In the genomic region with DNA sequence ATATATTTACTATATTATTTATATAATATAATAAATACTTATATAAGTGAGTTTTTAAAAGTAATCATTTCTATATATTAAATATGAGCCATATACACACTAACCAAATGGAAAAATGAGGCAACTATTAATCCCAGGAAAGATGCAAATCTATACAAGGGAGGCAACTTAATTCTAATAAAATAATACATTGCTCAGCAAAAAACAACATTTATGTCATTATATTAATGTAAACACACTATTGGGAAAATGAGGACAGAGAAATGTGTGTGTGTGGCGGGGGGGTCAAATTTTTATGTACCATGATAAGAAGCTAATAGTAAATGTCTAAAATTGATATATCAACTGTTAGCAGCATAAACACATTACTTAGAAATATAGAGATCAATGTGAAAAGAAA, we compare ENCODE assay signal across 35 cellular contexts. TPM values are rescaled to one million over a fixed set of nuclear protein-coding genes. Genes with fewer than 3 reads are reported as not detected.
"Had no signal": no experiment of that assay in that cellular context is flagged by ENCODE, and none has a peak within 500 bp of the region (broad histone marks: within the 10 kb centered on the region; RNA-seq: fewer than 3 reads in every experiment).

No MANE protein-coding gene starts in this region.

- H3K9me3 Mint-ChIP-seq: central memory CD8-positive, alpha-beta T cell had no signal

- H3K4me3 ChIP-seq: ascending aorta, cardiac muscle cell, Peyer's patch had no signal

- H3K27ac ChIP-seq: cardiac muscle cell, KMS-11, Peyer's patch, RWPE1, VCaP had no signal

- DNase-seq: activated B cell treated with CpG ODN at 0.5 μM for 24 hours; activated CD4-positive, alpha-beta T cell treated with anti-CD3 and anti-CD28 coated beads for 4 hours; activated CD4-positive, CD25-positive, alpha-beta regulatory T cell treated with anti-CD3 and anti-CD28 coated beads, Interleukin-2, amount 50 U/mL, for 72 hours; activated CD8-positive, alpha-beta T cell treated with anti-CD3 and anti-CD28 coated beads for 36 hours; activated gamma-delta T cell; activated naive CD4-positive, alpha-beta T cell treated with Interleukin-2 at 50 U/mL for 16 hours; activated naive CD8-positive, alpha-beta T cell treated with anti-CD3 and anti-CD28 coated beads, Interleukin-2, amount 10 ng/mL, durations not matched to agents 7 days and 5 days; activated T-cell treated with anti-CD3 and anti-CD28 coated beads, Interleukin-2, amount 50 U/mL, for 1 hour; amygdala; MM.1S; MV-4-11; NCI-H1092; NCI-H1436 treated with DMSO at 0.1 percent for 48 hours; NCI-H187; NCI-H2029 treated with DMSO at 0.1 percent for 48 hours; NCI-H2107; NCI-H2171; NCI-H510A; NCI-H526; NCI-H748 treated with DMSO at 0.1 percent for 48 hours; NK-92 treated with Interleukin-12 subunit alpha and Interleukin-12 subunit beta, amount 100 ng/mL, for 24 hours; PC-3; Peyer's patch; SW 1271; T-helper 1 cell; T-helper 2 cell; T-helper 9 cell had no signal

- ATAC-seq: activated CD8-positive, alpha-beta T cell treated with anti-CD3 and anti-CD28 coated beads for 36 hours; PC-3; Right ventricle myocardium inferior had no signal

- H3K27ac Mint-ChIP-seq: activated B cell treated with CpG ODN at 0.5 μM for 24 hours; activated CD8-positive, alpha-beta T cell treated with anti-CD3 and anti-CD28 coated beads for 36 hours; activated naive CD4-positive, alpha-beta T cell treated with anti-CD3 and anti-CD28 coated beads, Interleukin-2, amount 50 U/mL, for 24 hours; activated naive CD8-positive, alpha-beta T cell treated with anti-CD3 and anti-CD28 coated beads, Interleukin-2, amount 10 ng/mL, durations not matched to agents 7 days and 5 days had no signal

- H3K4me3 Mint-ChIP-seq: activated B cell treated with CpG ODN at 0.5 μM for 24 hours; activated CD8-positive, alpha-beta T cell treated with anti-CD3 and anti-CD28 coated beads for 36 hours; activated naive CD4-positive, alpha-beta T cell treated with anti-CD3 and anti-CD28 coated beads, Interleukin-2, amount 50 U/mL, for 24 hours; activated naive CD8-positive, alpha-beta T cell treated with anti-CD3 and anti-CD28 coated beads, Interleukin-2, amount 10 ng/mL, durations not matched to agents 7 days and 5 days; central memory CD8-positive, alpha-beta T cell had no signal

- H3K9ac ChIP-seq: KMS-11 had no signal

- H3K4me1 Mint-ChIP-seq: activated B cell treated with CpG ODN at 0.5 μM for 24 hours; central memory CD8-positive, alpha-beta T cell had no signal

- H3K9me3 ChIP-seq: ascending aorta, Peyer's patch had no signal

- H3K4me1 ChIP-seq: Peyer's patch had no signal

- H3K27me3 Mint-ChIP-seq: activated B cell treated with CpG ODN at 0.5 μM for 24 hours; activated CD8-positive, alpha-beta T cell treated with anti-CD3 and anti-CD28 coated beads for 36 hours; activated naive CD4-positive, alpha-beta T cell treated with anti-CD3 and anti-CD28 coated beads, Interleukin-2, amount 50 U/mL, for 24 hours; activated naive CD8-positive, alpha-beta T cell treated with anti-CD3 and anti-CD28 coated beads, Interleukin-2, amount 10 ng/mL, durations not matched to agents 7 days and 5 days; central memory CD8-positive, alpha-beta T cell had no signal

- H3K27me3 ChIP-seq: ascending aorta, cardiac muscle cell, Peyer's patch had no signal

- H3K36me3 ChIP-seq: cardiac muscle cell had no signal

RNA-seq across cellular contexts. Expression of gene DGKI, which starts 23.3 kb away (rescaled TPM):
- total RNA-seq: activated B cell treated with CpG ODN at 0.5 μM for 24 hours; activated naive CD8-positive, alpha-beta T cell treated with anti-CD3 and anti-CD28 coated beads, Interleukin-2, amount 10 ng/mL, durations not matched to agents 7 days and 5 days; PC-3 had no signal
